1 cellular context compared by ENCODE assay signal in the genomic region with DNA sequence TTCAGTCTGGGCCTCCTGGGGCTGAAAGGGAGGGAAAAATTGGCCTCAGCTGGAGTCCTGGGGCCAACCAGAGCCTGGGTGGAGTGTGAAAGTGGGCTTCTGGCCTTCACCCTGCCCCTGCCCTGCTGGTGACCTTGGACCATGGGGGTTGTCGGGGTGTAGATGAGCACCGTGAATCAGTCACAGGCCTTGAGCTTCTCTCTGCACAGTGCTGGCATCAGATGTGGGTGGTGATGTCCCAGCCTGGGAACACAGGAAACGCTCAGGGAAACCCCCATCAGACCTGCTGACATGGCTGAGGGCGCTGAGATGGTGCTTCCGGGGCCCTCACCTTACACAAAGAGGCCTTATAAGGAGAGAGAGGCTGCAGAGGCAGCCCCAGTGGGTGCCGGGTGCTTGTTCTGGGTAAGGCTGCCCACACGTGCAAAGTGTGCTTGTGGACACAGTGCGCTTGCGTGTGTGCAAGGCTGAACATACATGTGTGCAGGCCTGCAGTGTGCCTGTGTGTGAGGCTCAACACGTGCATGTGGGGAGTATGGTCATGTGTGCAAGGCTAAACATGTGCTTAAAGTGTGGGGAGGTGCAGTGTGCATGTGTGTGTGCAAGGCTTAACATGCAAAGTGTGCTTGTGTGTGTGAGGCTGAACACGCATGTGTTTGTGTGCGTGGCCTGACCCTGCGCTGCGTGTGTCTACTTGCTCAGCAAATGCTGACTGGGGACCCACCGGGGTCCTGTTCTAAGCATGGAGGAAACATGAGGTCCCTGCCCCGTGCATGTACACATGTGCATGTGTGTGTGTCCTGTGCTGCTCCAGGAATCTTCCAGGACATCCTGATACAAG.
TF ChIP-seq lines count a peak whose summit lies in the region.

No MANE protein-coding gene starts in this region.

TF ChIP-seq in HepG2, 621 proteins besides CTCF, POLR2A, EP300 and RAD21 (continued from another document and continues in another):
- TF ChIP-seq, protein P1, sequence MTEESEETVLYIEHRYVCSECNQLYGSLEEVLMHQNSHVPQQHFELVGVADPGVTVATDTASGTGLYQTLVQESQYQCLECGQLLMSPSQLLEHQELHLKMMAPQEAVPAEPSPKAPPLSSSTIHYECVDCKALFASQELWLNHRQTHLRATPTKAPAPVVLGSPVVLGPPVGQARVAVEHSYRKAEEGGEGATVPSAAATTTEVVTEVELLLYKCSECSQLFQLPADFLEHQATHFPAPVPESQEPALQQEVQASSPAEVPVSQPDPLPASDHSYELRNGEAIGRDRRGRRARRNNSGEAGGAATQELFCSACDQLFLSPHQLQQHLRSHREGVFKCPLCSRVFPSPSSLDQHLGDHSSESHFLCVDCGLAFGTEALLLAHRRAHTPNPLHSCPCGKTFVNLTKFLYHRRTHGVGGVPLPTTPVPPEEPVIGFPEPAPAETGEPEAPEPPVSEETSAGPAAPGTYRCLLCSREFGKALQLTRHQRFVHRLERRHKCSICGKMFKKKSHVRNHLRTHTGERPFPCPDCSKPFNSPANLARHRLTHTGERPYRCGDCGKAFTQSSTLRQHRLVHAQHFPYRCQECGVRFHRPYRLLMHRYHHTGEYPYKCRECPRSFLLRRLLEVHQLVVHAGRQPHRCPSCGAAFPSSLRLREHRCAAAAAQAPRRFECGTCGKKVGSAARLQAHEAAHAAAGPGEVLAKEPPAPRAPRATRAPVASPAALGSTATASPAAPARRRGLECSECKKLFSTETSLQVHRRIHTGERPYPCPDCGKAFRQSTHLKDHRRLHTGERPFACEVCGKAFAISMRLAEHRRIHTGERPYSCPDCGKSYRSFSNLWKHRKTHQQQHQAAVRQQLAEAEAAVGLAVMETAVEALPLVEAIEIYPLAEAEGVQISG (CRISPR knock-in tag; IDR thresholded peaks at IDR 0.05), result no peak; the same call in 1 of the 2 replicates
- TF ChIP-seq, protein P2, sequence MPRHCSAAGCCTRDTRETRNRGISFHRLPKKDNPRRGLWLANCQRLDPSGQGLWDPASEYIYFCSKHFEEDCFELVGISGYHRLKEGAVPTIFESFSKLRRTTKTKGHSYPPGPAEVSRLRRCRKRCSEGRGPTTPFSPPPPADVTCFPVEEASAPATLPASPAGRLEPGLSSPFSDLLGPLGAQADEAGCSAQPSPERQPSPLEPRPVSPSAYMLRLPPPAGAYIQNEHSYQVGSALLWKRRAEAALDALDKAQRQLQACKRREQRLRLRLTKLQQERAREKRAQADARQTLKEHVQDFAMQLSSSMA (CRISPR knock-in tag; IDR thresholded peaks at IDR 0.05), result no peak
- TF ChIP-seq WIZ (CRISPR knock-in tag; IDR thresholded peaks at IDR 0.05), result no peak
- no peak for TF ChIP-seq ZBTB20 (CRISPR knock-in tag; IDR thresholded peaks at IDR 0.05; ENCODE audit: borderline replicate concordance, low read depth)
- TF ChIP-seq SMYD3 (CRISPR knock-in tag; IDR thresholded peaks at IDR 0.05), result no peak
- TF ChIP-seq, protein P3, sequence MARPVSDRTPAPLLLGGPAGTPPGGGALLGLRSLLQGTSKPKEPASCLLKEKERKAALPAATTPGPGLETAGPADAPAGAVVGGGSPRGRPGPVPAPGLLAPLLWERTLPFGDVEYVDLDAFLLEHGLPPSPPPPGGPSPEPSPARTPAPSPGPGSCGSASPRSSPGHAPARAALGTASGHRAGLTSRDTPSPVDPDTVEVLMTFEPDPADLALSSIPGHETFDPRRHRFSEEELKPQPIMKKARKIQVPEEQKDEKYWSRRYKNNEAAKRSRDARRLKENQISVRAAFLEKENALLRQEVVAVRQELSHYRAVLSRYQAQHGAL (CRISPR knock-in tag; IDR thresholded peaks at IDR 0.05; ENCODE audit: not compliant biosample characterization), result no peak
- TF ChIP-seq ESRRA (CRISPR knock-in tag; IDR thresholded peaks at IDR 0.05; ENCODE audit: low read depth), result peak; percentile 50; the same call in 1 of the 2 replicates
- no peak for TF ChIP-seq NFKBIZ (CRISPR knock-in tag; IDR thresholded peaks at IDR 0.05)
- TF ChIP-seq SIX1 (CRISPR knock-in tag; IDR thresholded peaks at IDR 0.05; ENCODE audit: borderline replicate concordance), result no peak
- TF ChIP-seq, protein P4, sequence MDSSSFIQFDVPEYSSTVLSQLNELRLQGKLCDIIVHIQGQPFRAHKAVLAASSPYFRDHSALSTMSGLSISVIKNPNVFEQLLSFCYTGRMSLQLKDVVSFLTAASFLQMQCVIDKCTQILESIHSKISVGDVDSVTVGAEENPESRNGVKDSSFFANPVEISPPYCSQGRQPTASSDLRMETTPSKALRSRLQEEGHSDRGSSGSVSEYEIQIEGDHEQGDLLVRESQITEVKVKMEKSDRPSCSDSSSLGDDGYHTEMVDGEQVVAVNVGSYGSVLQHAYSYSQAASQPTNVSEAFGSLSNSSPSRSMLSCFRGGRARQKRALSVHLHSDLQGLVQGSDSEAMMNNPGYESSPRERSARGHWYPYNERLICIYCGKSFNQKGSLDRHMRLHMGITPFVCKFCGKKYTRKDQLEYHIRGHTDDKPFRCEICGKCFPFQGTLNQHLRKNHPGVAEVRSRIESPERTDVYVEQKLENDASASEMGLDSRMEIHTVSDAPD (CRISPR knock-in tag; IDR thresholded peaks at IDR 0.05), result no peak
- no peak for TF ChIP-seq ZNF180 (CRISPR knock-in tag; IDR thresholded peaks at IDR 0.05; ENCODE audit: borderline replicate concordance, low read depth)
- TF ChIP-seq KLF6 (CRISPR knock-in tag; IDR thresholded peaks at IDR 0.05), result no peak
- TF ChIP-seq NFYB (CRISPR knock-in tag; IDR thresholded peaks at IDR 0.05), result no peak
- TF ChIP-seq KLF11 (CRISPR knock-in tag; IDR thresholded peaks at IDR 0.05), result no peak
- TF ChIP-seq ZFP90 (CRISPR knock-in tag; IDR thresholded peaks at IDR 0.05; ENCODE audit: borderline replicate concordance), result no peak
- TF ChIP-seq, protein P5, sequence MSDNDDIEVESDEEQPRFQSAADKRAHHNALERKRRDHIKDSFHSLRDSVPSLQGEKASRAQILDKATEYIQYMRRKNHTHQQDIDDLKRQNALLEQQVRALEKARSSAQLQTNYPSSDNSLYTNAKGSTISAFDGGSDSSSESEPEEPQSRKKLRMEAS (IDR thresholded peaks at IDR 0.05), result peak; percentile 42
- TF ChIP-seq ATF7-NPFF (CRISPR knock-in tag; IDR thresholded peaks at IDR 0.05; ENCODE audit: low read depth), result no peak
- no peak; the same call in 1 of the 2 replicates for TF ChIP-seq ZNF589 (CRISPR knock-in tag; conservative IDR thresholded peaks at IDR 0.05)
- TF ChIP-seq ZEB1 (IDR thresholded peaks at IDR 0.05; ENCODE audit: insufficient replicate concordance, low read depth), result no peak
- TF ChIP-seq ZNF644 (CRISPR knock-in tag; IDR thresholded peaks at IDR 0.05; ENCODE audit: low read depth), result no peak
- TF ChIP-seq, protein P6, sequence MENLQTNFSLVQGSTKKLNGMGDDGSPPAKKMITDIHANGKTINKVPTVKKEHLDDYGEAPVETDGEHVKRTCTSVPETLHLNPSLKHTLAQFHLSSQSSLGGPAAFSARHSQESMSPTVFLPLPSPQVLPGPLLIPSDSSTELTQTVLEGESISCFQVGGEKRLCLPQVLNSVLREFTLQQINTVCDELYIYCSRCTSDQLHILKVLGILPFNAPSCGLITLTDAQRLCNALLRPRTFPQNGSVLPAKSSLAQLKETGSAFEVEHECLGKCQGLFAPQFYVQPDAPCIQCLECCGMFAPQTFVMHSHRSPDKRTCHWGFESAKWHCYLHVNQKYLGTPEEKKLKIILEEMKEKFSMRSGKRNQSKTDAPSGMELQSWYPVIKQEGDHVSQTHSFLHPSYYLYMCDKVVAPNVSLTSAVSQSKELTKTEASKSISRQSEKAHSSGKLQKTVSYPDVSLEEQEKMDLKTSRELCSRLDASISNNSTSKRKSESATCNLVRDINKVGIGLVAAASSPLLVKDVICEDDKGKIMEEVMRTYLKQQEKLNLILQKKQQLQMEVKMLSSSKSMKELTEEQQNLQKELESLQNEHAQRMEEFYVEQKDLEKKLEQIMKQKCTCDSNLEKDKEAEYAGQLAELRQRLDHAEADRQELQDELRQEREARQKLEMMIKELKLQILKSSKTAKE (CRISPR knock-in tag; IDR thresholded peaks at IDR 0.05; ENCODE audit: borderline replicate concordance), result no peak
- TF ChIP-seq PRPF4 (IDR thresholded peaks at IDR 0.05; ENCODE audit: low read depth, low read length, poor library complexity, severe bottlenecking), result no peak
- no peak for TF ChIP-seq PAF1 (CRISPR knock-in tag; IDR thresholded peaks at IDR 0.05)
- no peak for TF ChIP-seq ZNF256 (CRISPR knock-in tag; conservative IDR thresholded peaks at IDR 0.05)
- TF ChIP-seq SMARCE1 (IDR thresholded peaks at IDR 0.05; ENCODE audit: borderline replicate concordance), result no peak
- TF ChIP-seq, protein P7, sequence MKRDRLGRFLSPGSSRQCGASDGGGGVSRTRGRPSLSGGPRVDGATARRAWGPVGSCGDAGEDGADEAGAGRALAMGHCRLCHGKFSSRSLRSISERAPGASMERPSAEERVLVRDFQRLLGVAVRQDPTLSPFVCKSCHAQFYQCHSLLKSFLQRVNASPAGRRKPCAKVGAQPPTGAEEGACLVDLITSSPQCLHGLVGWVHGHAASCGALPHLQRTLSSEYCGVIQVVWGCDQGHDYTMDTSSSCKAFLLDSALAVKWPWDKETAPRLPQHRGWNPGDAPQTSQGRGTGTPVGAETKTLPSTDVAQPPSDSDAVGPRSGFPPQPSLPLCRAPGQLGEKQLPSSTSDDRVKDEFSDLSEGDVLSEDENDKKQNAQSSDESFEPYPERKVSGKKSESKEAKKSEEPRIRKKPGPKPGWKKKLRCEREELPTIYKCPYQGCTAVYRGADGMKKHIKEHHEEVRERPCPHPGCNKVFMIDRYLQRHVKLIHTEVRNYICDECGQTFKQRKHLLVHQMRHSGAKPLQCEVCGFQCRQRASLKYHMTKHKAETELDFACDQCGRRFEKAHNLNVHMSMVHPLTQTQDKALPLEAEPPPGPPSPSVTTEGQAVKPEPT (CRISPR knock-in tag; IDR thresholded peaks at IDR 0.05; ENCODE audit: low read depth), result no peak
- TF ChIP-seq, protein P8, sequence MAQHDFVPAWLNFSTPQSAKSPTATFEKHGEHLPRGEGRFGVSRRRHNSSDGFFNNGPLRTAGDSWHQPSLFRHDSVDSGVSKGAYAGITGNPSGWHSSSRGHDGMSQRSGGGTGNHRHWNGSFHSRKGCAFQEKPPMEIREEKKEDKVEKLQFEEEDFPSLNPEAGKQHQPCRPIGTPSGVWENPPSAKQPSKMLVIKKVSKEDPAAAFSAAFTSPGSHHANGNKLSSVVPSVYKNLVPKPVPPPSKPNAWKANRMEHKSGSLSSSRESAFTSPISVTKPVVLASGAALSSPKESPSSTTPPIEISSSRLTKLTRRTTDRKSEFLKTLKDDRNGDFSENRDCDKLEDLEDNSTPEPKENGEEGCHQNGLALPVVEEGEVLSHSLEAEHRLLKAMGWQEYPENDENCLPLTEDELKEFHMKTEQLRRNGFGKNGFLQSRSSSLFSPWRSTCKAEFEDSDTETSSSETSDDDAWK (CRISPR knock-in tag; IDR thresholded peaks at IDR 0.05), result no peak
- TF ChIP-seq, protein P9, sequence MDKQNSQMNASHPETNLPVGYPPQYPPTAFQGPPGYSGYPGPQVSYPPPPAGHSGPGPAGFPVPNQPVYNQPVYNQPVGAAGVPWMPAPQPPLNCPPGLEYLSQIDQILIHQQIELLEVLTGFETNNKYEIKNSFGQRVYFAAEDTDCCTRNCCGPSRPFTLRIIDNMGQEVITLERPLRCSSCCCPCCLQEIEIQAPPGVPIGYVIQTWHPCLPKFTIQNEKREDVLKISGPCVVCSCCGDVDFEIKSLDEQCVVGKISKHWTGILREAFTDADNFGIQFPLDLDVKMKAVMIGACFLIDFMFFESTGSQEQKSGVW (CRISPR knock-in tag; IDR thresholded peaks at IDR 0.05; ENCODE audit: borderline replicate concordance), result no peak
- 0 out of 2 replicates have a peak, but pooled peaks have one; percentile 46 for TF ChIP-seq MED13 (CRISPR knock-in tag; IDR thresholded peaks at IDR 0.05)
- TF ChIP-seq HOXA3 (CRISPR knock-in tag; IDR thresholded peaks at IDR 0.05), result no peak; the same call in 1 of the 2 replicates
- no peak for TF ChIP-seq ZFP37 (CRISPR knock-in tag; IDR thresholded peaks at IDR 0.05; ENCODE audit: borderline replicate concordance)
- no peak for TF ChIP-seq EHMT2 (IDR thresholded peaks at IDR 0.05; ENCODE audit: borderline replicate concordance, low read depth, low read length)
- TF ChIP-seq, protein P10, sequence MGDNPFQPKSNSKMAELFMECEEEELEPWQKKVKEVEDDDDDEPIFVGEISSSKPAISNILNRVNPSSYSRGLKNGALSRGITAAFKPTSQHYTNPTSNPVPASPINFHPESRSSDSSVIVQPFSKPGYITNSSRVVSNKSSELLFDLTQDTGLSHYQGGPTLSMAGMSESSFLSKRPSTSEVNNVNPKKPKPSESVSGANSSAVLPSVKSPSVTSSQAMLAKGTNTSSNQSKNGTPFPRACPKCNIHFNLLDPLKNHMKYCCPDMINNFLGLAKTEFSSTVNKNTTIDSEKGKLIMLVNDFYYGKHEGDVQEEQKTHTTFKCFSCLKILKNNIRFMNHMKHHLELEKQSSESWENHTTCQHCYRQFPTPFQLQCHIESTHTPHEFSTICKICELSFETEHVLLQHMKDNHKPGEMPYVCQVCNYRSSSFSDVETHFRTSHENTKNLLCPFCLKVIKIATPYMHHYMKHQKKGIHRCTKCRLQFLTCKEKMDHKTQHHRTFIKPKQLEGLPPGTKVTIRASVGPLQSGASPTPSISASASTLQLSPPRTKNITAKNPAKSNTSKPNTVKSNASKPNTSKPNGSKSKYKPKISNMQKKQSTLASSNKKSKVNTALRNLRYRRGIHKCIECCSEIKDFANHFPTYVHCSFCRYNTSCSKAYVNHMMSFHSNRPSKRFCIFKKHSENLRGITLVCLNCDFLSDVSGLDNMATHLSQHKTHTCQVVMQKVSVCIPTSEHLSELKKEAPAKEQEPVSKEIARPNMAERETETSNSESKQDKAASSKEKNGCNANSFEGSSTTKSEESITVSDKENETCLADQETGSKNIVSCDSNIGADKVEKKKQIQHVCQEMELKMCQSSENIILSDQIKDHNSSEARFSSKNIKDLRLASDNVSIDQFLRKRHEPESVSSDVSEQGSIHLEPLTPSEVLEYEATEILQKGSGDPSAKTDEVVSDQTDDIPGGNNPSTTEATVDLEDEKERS (CRISPR knock-in tag; IDR thresholded peaks at IDR 0.05), result no peak
- no peak for TF ChIP-seq STAG1 (CRISPR knock-in tag; IDR thresholded peaks at IDR 0.05)
- TF ChIP-seq ZNF468 (CRISPR knock-in tag; IDR thresholded peaks at IDR 0.05), result no peak
